In the genomic region with DNA sequence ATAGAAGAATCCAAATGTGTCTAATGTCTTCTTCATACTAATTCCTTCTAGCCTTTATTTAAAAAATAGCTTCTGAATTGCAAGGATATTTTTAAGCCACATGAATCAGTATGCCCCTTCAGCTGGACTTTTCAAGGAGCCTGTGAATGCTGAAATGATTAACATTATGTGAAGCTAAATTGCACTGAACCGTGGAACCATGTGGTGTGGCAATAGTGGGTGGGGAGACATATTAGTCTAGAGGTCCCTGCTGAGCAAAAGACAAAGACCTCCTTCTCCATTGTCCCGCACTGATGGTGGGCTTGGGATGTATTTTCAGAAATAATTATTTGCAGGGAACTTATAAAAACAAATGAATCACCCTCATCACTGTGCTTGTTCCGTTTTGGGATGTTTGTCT, we compare ENCODE assay signal across 17 cellular contexts.
DNase-seq lines count a peak whose midpoint lies in the region; ATAC-seq and TF ChIP-seq lines count a peak whose summit lies in the region.
"Had no signal": no experiment of that assay in that cellular context is flagged by ENCODE, and none has a peak within 500 bp of the region (broad histone marks: within the 10 kb centered on the region; RNA-seq: fewer than 3 reads in every experiment).

No MANE protein-coding gene starts in this region.

- TF ChIP-seq EP300 in suprapubic skin (IDR thresholded peaks at IDR 0.05), result no peak

- H3K36me3 ChIP-seq in suprapubic skin, result no peaks in the 10 kb centered on the region
- H3K36me3 ChIP-seq: spleen had no signal

- ATAC-seq in activated T-cell treated with anti-CD3 and anti-CD28 coated beads, Interleukin-2, amount 50 U/mL, for 72 hours (replicated peaks in 1 of 2), result no peak
- ATAC-seq: K562; stimulated activated naive CD8-positive, alpha-beta T cell treated with anti-CD3 and anti-CD28 coated beads, Interleukin-15, Interleukin-2, amounts not matched to agents 100 U/mL and 50 U/mL, for 24 hours had no signal

- TF ChIP-seq POLR2A in suprapubic skin (IDR thresholded peaks at IDR 0.05), result no peak

- no peaks in the 10 kb centered on the region for H3K27me3 ChIP-seq in suprapubic skin
- H3K27me3 ChIP-seq: spleen had no signal

- peaks cover 35% of the 10 kb centered on the region for H3K4me1 Mint-ChIP-seq in brain
- no peaks in the 10 kb centered on the region for H3K4me1 Mint-ChIP-seq in activated T-cell treated with anti-CD3 and anti-CD28 coated beads, Interleukin-2, amount 50 U/mL, for 72 hours (ENCODE audit: low read depth)
- H3K4me1 Mint-ChIP-seq in activated naive CD8-positive, alpha-beta T cell treated with anti-CD3 and anti-CD28 coated beads for 36 hours, result no peaks in the 10 kb centered on the region
- H3K4me1 Mint-ChIP-seq: CD4-positive, alpha-beta memory T cell; immature natural killer cell had no signal

- H3K27me3 Mint-ChIP-seq in brain, result peaks cover 5% of the 10 kb centered on the region
- H3K27me3 Mint-ChIP-seq in activated T-cell treated with anti-CD3 and anti-CD28 coated beads, Interleukin-2, amount 50 U/mL, for 72 hours (ENCODE audit: low read depth), result no peaks in the 10 kb centered on the region
- peaks cover 3% of the 10 kb centered on the region for H3K27me3 Mint-ChIP-seq in activated naive CD8-positive, alpha-beta T cell treated with anti-CD3 and anti-CD28 coated beads for 36 hours
- H3K27me3 Mint-ChIP-seq: CD4-positive, alpha-beta memory T cell had no signal

- peak overlapping the region in 3 of 5 experiments; percentile 40 to 88 (median 79) for H3K27ac Mint-ChIP-seq in brain
- H3K27ac Mint-ChIP-seq in activated T-cell treated with anti-CD3 and anti-CD28 coated beads, Interleukin-2, amount 50 U/mL, for 72 hours, result no peak overlapping the region
- H3K27ac Mint-ChIP-seq in activated naive CD8-positive, alpha-beta T cell treated with anti-CD3 and anti-CD28 coated beads for 36 hours, result no peak overlapping the region
- H3K27ac Mint-ChIP-seq: CD4-positive, alpha-beta memory T cell; immature natural killer cell; mesothelial cell of epicardium had no signal

- H3K9me3 ChIP-seq in suprapubic skin, result no peaks in the 10 kb centered on the region
- H3K9me3 ChIP-seq: spleen had no signal

- no peak overlapping the region for H3K4me3 Mint-ChIP-seq in brain
- no peak overlapping the region for H3K4me3 Mint-ChIP-seq in activated T-cell treated with anti-CD3 and anti-CD28 coated beads, Interleukin-2, amount 50 U/mL, for 72 hours
- no peak overlapping the region for H3K4me3 Mint-ChIP-seq in activated naive CD8-positive, alpha-beta T cell treated with anti-CD3 and anti-CD28 coated beads for 36 hours
- H3K4me3 Mint-ChIP-seq: CD4-positive, alpha-beta memory T cell; immature natural killer cell; mesothelial cell of epicardium had no signal

- TF ChIP-seq CTCF in brain (conservative IDR thresholded peaks at IDR 0.05), result no peak
- no peak for TF ChIP-seq CTCF in suprapubic skin (IDR thresholded peaks at IDR 0.05)

- H3K36me3 Mint-ChIP-seq in brain, result no peaks in the 10 kb centered on the region
- H3K36me3 Mint-ChIP-seq in activated T-cell treated with anti-CD3 and anti-CD28 coated beads, Interleukin-2, amount 50 U/mL, for 72 hours (ENCODE audit: insufficient read depth in 2 of 2), result no peaks in the 10 kb centered on the region
- no peaks in the 10 kb centered on the region for H3K36me3 Mint-ChIP-seq in activated naive CD8-positive, alpha-beta T cell treated with anti-CD3 and anti-CD28 coated beads for 36 hours
- H3K36me3 Mint-ChIP-seq: CD4-positive, alpha-beta memory T cell; immature natural killer cell; mesothelial cell of epicardium had no signal

- H3K4me1 ChIP-seq in suprapubic skin, result no peaks in the 10 kb centered on the region
- H3K4me1 ChIP-seq: spleen had no signal

- no peak overlapping the region for H3K4me3 ChIP-seq in suprapubic skin
- H3K4me3 ChIP-seq: K562, spleen had no signal

- DNase-seq in HK-2 (ENCODE audit: unreplicated experiment), result peak; percentile 20
- peak; percentile 3 for DNase-seq in kidney glomerular epithelial cell (lab: John Stamatoyannopoulos, UW)
- DNase-seq in suprapubic skin (ENCODE audit: low spot score in 2 of 2), result peak in 1 of 2 donors; percentile 78
- DNase-seq in germinal center (ENCODE audit: low spot score), result no peak
- DNase-seq in activated T-cell treated with anti-CD3 and anti-CD28 coated beads, Interleukin-2, amount 50 U/mL, for 72 hours, result no peak
- DNase-seq in activated naive CD8-positive, alpha-beta T cell treated with anti-CD3 and anti-CD28 coated beads for 36 hours, result no peak
- DNase-seq: activated gamma-delta T cell; CD4-positive, alpha-beta memory T cell; effector CD4-positive, alpha-beta T cell; immature natural killer cell; NCI-H1417 treated with DMSO at 0.1 percent for 48 hours; NCI-H345; spleen; stimulated activated naive CD8-positive, alpha-beta T cell treated with anti-CD3 and anti-CD28 coated beads, Interleukin-15, Interleukin-2, amounts not matched to agents 100 U/mL and 50 U/mL, for 24 hours had no signal

- WGBS in suprapubic skin, result 65% methylated on average over 3 of the region's 3 CpGs

- H3K27ac ChIP-seq in suprapubic skin, result peak overlapping the region; percentile 32
- H3K27ac ChIP-seq: spleen had no signal

- no peaks in the 10 kb centered on the region for H3K9me3 Mint-ChIP-seq in brain
- no peaks in the 10 kb centered on the region for H3K9me3 Mint-ChIP-seq in activated T-cell treated with anti-CD3 and anti-CD28 coated beads, Interleukin-2, amount 50 U/mL, for 72 hours
- no peaks in the 10 kb centered on the region for H3K9me3 Mint-ChIP-seq in activated naive CD8-positive, alpha-beta T cell treated with anti-CD3 and anti-CD28 coated beads for 36 hours
- H3K9me3 Mint-ChIP-seq: CD4-positive, alpha-beta memory T cell; immature natural killer cell; mesothelial cell of epicardium had no signal

Comparison
In these comparisons a context has a peak if more than half of its experiments do, and no peak if none do; other contexts are left out.
1. DNase-seq: peak in HK-2 (single experiment) and kidney glomerular epithelial cell (single experiment); none in germinal center (single experiment), activated T-cell treated with anti-CD3 and anti-CD28 coated beads, Interleukin-2, amount 50 U/mL, for 72 hours (0 of 2) and activated naive CD8-positive, alpha-beta T cell treated with anti-CD3 and anti-CD28 coated beads for 36 hours (single experiment).
2. H3K27ac Mint-ChIP-seq: peak in brain (3 of 5); none in activated T-cell treated with anti-CD3 and anti-CD28 coated beads, Interleukin-2, amount 50 U/mL, for 72 hours (single experiment) and activated naive CD8-positive, alpha-beta T cell treated with anti-CD3 and anti-CD28 coated beads for 36 hours (single experiment).